ENCODE assay signal across 12 cellular contexts in the genomic region with DNA sequence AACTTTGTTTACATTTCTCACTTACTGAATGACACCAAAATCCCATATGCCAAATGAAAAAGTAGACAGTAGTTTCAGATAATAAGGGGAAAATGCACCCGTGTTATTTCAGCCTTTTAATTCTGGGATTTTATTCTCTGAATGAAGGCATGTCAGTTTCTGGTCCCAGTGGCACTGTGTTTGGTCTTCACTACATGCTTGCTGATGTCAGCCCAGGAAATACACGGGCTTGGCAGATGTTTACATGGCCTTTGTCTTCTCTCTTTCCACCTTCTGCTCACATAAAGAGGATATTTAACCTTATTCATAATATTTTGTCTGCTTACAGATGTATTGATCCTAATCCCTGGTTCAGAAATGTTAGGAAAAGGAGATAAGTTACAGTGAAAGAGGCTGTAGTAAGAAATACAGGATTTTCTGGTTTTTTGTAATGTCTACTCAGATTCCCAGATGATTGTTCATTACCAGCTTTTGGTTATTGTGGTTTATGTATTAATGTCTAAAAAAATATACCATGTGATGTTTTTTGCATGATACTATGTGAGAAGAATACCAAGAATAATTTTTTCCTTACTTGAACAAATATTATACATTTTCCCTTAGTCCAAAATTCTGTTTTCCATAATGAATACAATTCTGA. TPM values are rescaled to one million over a fixed set of nuclear protein-coding genes. Genes with fewer than 3 reads are reported as not detected.
A peak's percentile ranks its signal among the peaks of the same experiment; 100 is the strongest.
DNase-seq lines count a peak whose midpoint lies in the region; ATAC-seq and TF ChIP-seq lines count a peak whose summit lies in the region.
"Had no signal": no experiment of that assay in that cellular context is flagged by ENCODE, and none has a peak within 500 bp of the region (broad histone marks: within the 10 kb centered on the region; RNA-seq: fewer than 3 reads in every experiment).

No MANE protein-coding gene starts in this region.

- CTCF ChIA-PET in AG04449 (lab: Yijun Ruan, JAX), result no interaction called here

- H3K4me1 ChIP-seq in HUES64 (ENCODE audit: insufficient read depth, low read length), result peaks cover 15% of the 10 kb centered on the region
- no peaks in the 10 kb centered on the region for H3K4me1 ChIP-seq in breast epithelium
- H3K4me1 ChIP-seq in left lung, result peaks cover 5 to 33% of the 10 kb centered on the region in 2 donors

- POLR2A ChIA-PET in AG04449 (lab: Yijun Ruan, JAX), result no interaction called here

- 68% methylated on average over 2 of the region's 2 CpGs for WGBS in HUES64

- DNase-seq in AG04449 (ENCODE audit: low read depth, low spot score) (no peak), breast epithelium (ENCODE audit: low spot score in 2 of 2) (no peak), left lung (no peak), NK-92 (lab: John Stamatoyannopoulos, UW; ENCODE audit: unreplicated experiment) (no peak), nucleus accumbens (lab: John Stamatoyannopoulos, UW) (no peak), medulla oblongata (ENCODE audit: extremely low spot score) (no peak), NOMO-1 treated with dmso at 0.1 percent for 144 hours (lab: John Stamatoyannopoulos, UW; ENCODE audit: unreplicated experiment) (no peak)
- DNase-seq: activated T-cell treated with anti-CD3 and anti-CD28 coated beads, Interleukin-2, amount 50 U/mL, for 24 hours; NCI-H82; posterior cingulate gyrus had no signal

- peak; percentile 16 for ATAC-seq in left lung

- H3K9me3 ChIP-seq in HUES64 (ENCODE audit: insufficient read depth, low read depth, low read length), result no peaks in the 10 kb centered on the region
- H3K9me3 ChIP-seq in breast epithelium, result no peaks in the 10 kb centered on the region
- no peaks in the 10 kb centered on the region for H3K9me3 ChIP-seq in left lung

- peaks cover 15% of the 10 kb centered on the region for H3K36me3 ChIP-seq in HUES64 (ENCODE audit: insufficient read depth, low read length)
- H3K36me3 ChIP-seq in breast epithelium, result no peaks in the 10 kb centered on the region
- H3K36me3 ChIP-seq in left lung, result peaks cover 0 to 12% of the 10 kb centered on the region in 2 donors

- H3K9ac ChIP-seq in HUES64 (ENCODE audit: low read depth, low read length), result peak overlapping the region; percentile 5; the same call in 1 of the 2 replicates

- H3K27me3 ChIP-seq in HUES64 (ENCODE audit: insufficient read depth, low read length), result no peaks in the 10 kb centered on the region
- H3K27me3 ChIP-seq in breast epithelium, result no peaks in the 10 kb centered on the region
- no peaks in the 10 kb centered on the region for H3K27me3 ChIP-seq in left lung
- H3K27me3 ChIP-seq: BLaER1 treated with 17β-estradiol and CSF1 and Interleukin-3, amounts not matched to agents 10 nM and 100 nM had no signal

- intact Hi-C loops in breast epithelium (cut with DNase I; ENCODE audit: low total_unique reads), result no loop called here
- intact Hi-C loops in left lung (cut with DNase I), result no loop called here

- no peak for TF ChIP-seq POLR2A in breast epithelium (IDR thresholded peaks at IDR 0.05)

- H3K4me3 ChIP-seq in AG04449 (ENCODE audit: low read depth, low read length) (peak overlapping the region; percentile 27; the same call in 1 of the 2 replicates), HUES64 (ENCODE audit: low read length) (no peak overlapping the region), breast epithelium (no peak overlapping the region), left lung (no peak overlapping the region)
- H3K4me3 ChIP-seq: BLaER1 treated with 17β-estradiol and CSF1 and Interleukin-3, amounts not matched to agents 10 nM and 100 nM had no signal

- TF ChIP-seq CTCF in AG04449 (IDR thresholded peaks at IDR 0.05; ENCODE audit: insufficient read depth, low read length, missing control alignments) (no peak), breast epithelium (IDR thresholded peaks at IDR 0.05) (no peak), left lung (IDR thresholded peaks at IDR 0.05) (no peak)

- no peak overlapping the region for H3K27ac ChIP-seq in HUES64 (ENCODE audit: low read depth, low read length)
- peak overlapping the region; percentile 12 to 65 for H3K27ac ChIP-seq in breast epithelium
- H3K27ac ChIP-seq in left lung, result peak overlapping the region; percentile 13 to 28

RNA-seq across cellular contexts. Expression of gene DSE, which starts 27.7 kb away (rescaled TPM):
- polyA plus RNA-seq in HUES64 (2013, experiment 1 of 2), result 25.0 TPM
- 25.0 TPM for polyA plus RNA-seq in HUES64 (2013, experiment 2 of 2)
- total RNA-seq in breast epithelium, result 100 to 1,000 TPM in 1 of 3 donors, 10 to 100 TPM in 2; 40.6 to 133 (median 50.9) TPM
- 10 to 100 TPM; 39.7 to 85.6 TPM for total RNA-seq in left lung
